In genomic region chr4:102344955-102345794, GRCh38 we compare ENCODE assay signal across 1 cellular context.
A peak's percentile ranks its signal among the peaks of the same experiment; 100 is the strongest.
TF ChIP-seq lines count a peak whose summit lies in the region.

TSS of gene SLC39A8 (minus strand) at chr4:102345482. CDS start at chr4:102344662, 820 bp downstream.

TF ChIP-seq in GM12878, 131 proteins besides CTCF, POLR2A, EP300 and RAD21 (continued from another document and continues in another):
- TF ChIP-seq E4F1 (IDR thresholded peaks at IDR 0.05; ENCODE audit: borderline replicate concordance, partially characterized antibody) (no peak), MYC (IDR thresholded peaks at IDR 0.05; ENCODE audit: insufficient read depth, insufficient read length, insufficient replicate concordance, low read length, severe bottlenecking) (peak; percentile 75), NRF1 (conservative IDR thresholded peaks at IDR 0.05; ENCODE audit: low read depth, low read length) (no peak), HCFC1 (IDR thresholded peaks at IDR 0.05; ENCODE audit: low read length) (no peak), BRCA1 (IDR thresholded peaks at IDR 0.05; ENCODE audit: low read depth, low read length) (no peak), RCOR1 (conservative IDR thresholded peaks at IDR 0.05; ENCODE audit: low read depth, low read length) (peak; percentile 49; the same call in 1 of the 2 replicates), ZNF207 (IDR thresholded peaks at IDR 0.05; ENCODE audit: borderline replicate concordance) (0 out of 2 replicates have a peak, but pooled peaks have one; percentile 37), RBBP5 (conservative IDR thresholded peaks at IDR 0.05) (0 out of 2 replicates have a peak, but pooled peaks have one; percentile 29), EZH2 (IDR thresholded peaks at IDR 0.05; ENCODE audit: borderline replicate concordance, control insufficient read depth, low read depth, low read length) (no peak), USF2 (IDR thresholded peaks at IDR 0.05; ENCODE audit: borderline replicate concordance, low read depth, low read length) (peak; percentile 31; the same call in 1 of the 2 replicates), FOXK2 (IDR thresholded peaks at IDR 0.05) (no peak), ZBTB4 (CRISPR knock-in tag; IDR thresholded peaks at IDR 0.05) (no peak), ELK1 (IDR thresholded peaks at IDR 0.05; ENCODE audit: low read depth, low read length) (no peak), CEBPZ (IDR thresholded peaks at IDR 0.05; ENCODE audit: low read depth, low read length) (no peak), IRF3 (IDR thresholded peaks at IDR 0.05) (no peak), SRF (IDR thresholded peaks at IDR 0.05; ENCODE audit: low read depth in 2 of 2, low read length in 2 of 2) (peak in 1 of 2 experiments; percentile 54; a peak in 1 of 4 replicates), TCF7 (IDR thresholded peaks at IDR 0.05; ENCODE audit: borderline replicate concordance) (no peak), HSF1 (IDR thresholded peaks at IDR 0.05; ENCODE audit: low read depth, low read length) (no peak), RELA (IDR thresholded peaks at IDR 0.05; ENCODE audit: borderline replicate concordance, partially characterized antibody) (peak; percentile 5), TAF1 (IDR thresholded peaks at IDR 0.05; ENCODE audit: borderline replicate concordance, low read depth, low read length) (0 out of 2 replicates have a peak, but pooled peaks have one; percentile 48), IRF5 (IDR thresholded peaks at IDR 0.05; ENCODE audit: borderline replicate concordance) (no peak), ZNF217 (IDR thresholded peaks at IDR 0.05) (no peak), POU2F2 (IDR thresholded peaks at IDR 0.05; ENCODE audit: borderline replicate concordance, low read depth, low read length) (peak; percentile 28; the same call in 1 of the 3 replicates), EED (IDR thresholded peaks at IDR 0.05; ENCODE audit: low read depth) (peak; percentile 75), PRDM15 (CRISPR knock-in tag; IDR thresholded peaks at IDR 0.05) (0 out of 2 replicates have a peak, but pooled peaks have one; percentile 44), E2F8 (IDR thresholded peaks at IDR 0.05; ENCODE audit: low read depth, partially characterized antibody) (peak; percentile 60), SREBF1 (IDR thresholded peaks at IDR 0.05; ENCODE audit: low read length) (no peak), NFYA (IDR thresholded peaks at IDR 0.05; ENCODE audit: borderline replicate concordance, low read depth, low read length) (no peak)
